Comparison of ENCODE assay signal across 1 cellular context in the genomic region with DNA sequence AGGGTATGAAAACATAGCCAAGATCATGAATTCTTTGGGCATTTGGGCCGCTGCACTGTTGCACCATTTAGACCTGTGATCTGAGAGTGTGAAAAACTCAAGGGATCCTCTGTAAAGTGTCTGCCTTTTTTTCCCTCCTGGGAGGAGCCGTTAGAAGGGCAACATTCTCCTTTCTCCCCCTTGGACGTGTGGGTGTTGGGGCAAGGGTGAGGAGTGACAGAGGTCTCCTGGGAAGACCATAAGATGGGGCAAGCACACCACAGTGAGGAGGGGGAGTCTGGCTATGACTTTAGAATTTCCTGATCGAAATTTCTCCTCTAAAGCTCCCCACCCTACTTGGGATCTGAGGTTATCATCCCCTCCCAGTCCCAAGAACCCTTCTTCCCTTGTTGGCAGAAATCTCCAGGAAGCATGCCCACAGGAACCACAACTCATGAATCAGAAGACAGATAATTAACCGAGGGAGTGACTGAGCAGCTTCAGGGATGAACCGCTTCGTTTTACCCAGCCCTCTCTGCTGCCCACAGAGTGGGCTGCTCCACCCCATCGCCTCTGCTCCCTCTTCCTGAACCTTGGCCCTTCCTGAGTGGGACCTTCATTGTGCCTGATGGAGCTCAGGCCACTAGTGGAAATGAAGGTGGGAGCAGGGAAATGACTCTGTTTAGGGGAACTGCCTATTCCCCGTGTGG.
TF ChIP-seq lines count a peak whose summit lies in the region.

No MANE protein-coding gene starts in this region.

TF ChIP-seq in K562, 482 proteins besides CTCF, POLR2A, EP300 and RAD21 (continued from another document):
- TF ChIP-seq KLF6 (CRISPR knock-in tag; IDR thresholded peaks at IDR 0.05; ENCODE audit: borderline replicate concordance), result peak; percentile 35; the same call in 1 of the 2 replicates
- TF ChIP-seq ZNF140 (CRISPR knock-in tag; IDR thresholded peaks at IDR 0.05), result no peak
- TF ChIP-seq ARID1B (IDR thresholded peaks at IDR 0.05), result peak; percentile 71
- no peak for TF ChIP-seq ERF (CRISPR knock-in tag; IDR thresholded peaks at IDR 0.05)
- TF ChIP-seq, protein P1, sequence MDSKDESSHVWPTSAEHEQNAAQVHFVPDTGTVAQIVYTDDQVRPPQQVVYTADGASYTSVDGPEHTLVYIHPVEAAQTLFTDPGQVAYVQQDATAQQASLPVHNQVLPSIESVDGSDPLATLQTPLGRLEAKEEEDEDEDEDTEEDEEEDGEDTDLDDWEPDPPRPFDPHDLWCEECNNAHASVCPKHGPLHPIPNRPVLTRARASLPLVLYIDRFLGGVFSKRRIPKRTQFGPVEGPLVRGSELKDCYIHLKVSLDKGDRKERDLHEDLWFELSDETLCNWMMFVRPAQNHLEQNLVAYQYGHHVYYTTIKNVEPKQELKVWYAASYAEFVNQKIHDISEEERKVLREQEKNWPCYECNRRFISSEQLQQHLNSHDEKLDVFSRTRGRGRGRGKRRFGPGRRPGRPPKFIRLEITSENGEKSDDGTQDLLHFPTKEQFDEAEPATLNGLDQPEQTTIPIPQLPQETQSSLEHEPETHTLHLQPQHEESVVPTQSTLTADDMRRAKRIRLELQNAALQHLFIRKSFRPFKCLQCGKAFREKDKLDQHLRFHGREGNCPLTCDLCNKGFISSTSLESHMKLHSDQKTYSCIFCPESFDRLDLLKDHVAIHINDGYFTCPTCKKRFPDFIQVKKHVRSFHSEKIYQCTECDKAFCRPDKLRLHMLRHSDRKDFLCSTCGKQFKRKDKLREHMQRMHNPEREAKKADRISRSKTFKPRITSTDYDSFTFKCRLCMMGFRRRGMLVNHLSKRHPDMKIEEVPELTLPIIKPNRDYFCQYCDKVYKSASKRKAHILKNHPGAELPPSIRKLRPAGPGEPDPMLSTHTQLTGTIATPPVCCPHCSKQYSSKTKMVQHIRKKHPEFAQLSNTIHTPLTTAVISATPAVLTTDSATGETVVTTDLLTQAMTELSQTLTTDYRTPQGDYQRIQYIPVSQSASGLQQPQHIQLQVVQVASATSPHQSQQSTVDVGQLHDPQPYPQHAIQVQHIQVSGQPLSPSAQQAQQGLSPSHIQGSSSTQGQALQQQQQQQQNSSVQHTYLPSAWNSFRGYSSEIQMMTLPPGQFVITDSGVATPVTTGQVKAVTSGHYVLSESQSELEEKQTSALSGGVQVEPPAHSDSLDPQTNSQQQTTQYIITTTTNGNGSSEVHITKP (IDR thresholded peaks at IDR 0.05; ENCODE audit: partially characterized antibody), result peak; percentile 65
- no peak for TF ChIP-seq ZNF124 (CRISPR knock-in tag; IDR thresholded peaks at IDR 0.05)
- no peak for TF ChIP-seq ZNF263 (CRISPR knock-in tag; IDR thresholded peaks at IDR 0.05; ENCODE audit: borderline replicate concordance)
- no peak for TF ChIP-seq KDM5B (IDR thresholded peaks at IDR 0.05; ENCODE audit: insufficient replicate concordance, low read depth, low read length)
- TF ChIP-seq NFE2 (IDR thresholded peaks at IDR 0.05; ENCODE audit: low read depth), result peak; percentile 83
- peak; percentile 70 to 75 for TF ChIP-seq KDM1A (IDR thresholded peaks at IDR 0.05)
- no peak for TF ChIP-seq SRSF3 (IDR thresholded peaks at IDR 0.05; ENCODE audit: insufficient read depth, low read length)
- TF ChIP-seq, protein P2, sequence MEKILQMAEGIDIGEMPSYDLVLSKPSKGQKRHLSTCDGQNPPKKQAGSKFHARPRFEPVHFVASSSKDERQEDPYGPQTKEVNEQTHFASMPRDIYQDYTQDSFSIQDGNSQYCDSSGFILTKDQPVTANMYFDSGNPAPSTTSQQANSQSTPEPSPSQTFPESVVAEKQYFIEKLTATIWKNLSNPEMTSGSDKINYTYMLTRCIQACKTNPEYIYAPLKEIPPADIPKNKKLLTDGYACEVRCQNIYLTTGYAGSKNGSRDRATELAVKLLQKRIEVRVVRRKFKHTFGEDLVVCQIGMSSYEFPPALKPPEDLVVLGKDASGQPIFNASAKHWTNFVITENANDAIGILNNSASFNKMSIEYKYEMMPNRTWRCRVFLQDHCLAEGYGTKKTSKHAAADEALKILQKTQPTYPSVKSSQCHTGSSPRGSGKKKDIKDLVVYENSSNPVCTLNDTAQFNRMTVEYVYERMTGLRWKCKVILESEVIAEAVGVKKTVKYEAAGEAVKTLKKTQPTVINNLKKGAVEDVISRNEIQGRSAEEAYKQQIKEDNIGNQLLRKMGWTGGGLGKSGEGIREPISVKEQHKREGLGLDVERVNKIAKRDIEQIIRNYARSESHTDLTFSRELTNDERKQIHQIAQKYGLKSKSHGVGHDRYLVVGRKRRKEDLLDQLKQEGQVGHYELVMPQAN (IDR thresholded peaks at IDR 0.05; ENCODE audit: borderline replicate concordance), result no peak
- peak; percentile 28; the same call in 1 of the 2 replicates for TF ChIP-seq SP1 (CRISPR knock-in tag; IDR thresholded peaks at IDR 0.05)
- 0 out of 2 replicates have a peak, but pooled peaks have one; percentile 7 for TF ChIP-seq C11orf30 (IDR thresholded peaks at IDR 0.05; ENCODE audit: low read depth)
- TF ChIP-seq EP400 (IDR thresholded peaks at IDR 0.05), result no peak
- 0 out of 4 replicates have a peak, but pooled peaks of 1 of the 2 experiments have one; percentile 53 for TF ChIP-seq TEAD1 (CRISPR knock-in tag; IDR thresholded peaks at IDR 0.05)
- TF ChIP-seq, protein P3, sequence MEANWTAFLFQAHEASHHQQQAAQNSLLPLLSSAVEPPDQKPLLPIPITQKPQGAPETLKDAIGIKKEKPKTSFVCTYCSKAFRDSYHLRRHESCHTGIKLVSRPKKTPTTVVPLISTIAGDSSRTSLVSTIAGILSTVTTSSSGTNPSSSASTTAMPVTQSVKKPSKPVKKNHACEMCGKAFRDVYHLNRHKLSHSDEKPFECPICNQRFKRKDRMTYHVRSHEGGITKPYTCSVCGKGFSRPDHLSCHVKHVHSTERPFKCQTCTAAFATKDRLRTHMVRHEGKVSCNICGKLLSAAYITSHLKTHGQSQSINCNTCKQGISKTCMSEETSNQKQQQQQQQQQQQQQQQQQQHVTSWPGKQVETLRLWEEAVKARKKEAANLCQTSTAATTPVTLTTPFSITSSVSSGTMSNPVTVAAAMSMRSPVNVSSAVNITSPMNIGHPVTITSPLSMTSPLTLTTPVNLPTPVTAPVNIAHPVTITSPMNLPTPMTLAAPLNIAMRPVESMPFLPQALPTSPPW (CRISPR knock-in tag; IDR thresholded peaks at IDR 0.05), result peak; percentile 58
- TF ChIP-seq JUNB (CRISPR knock-in tag; conservative IDR thresholded peaks at IDR 0.05), result no peak
- peak; percentile 18; the same call in 1 of the 2 replicates for TF ChIP-seq CEBPG (CRISPR knock-in tag; IDR thresholded peaks at IDR 0.05)
- no peak; a peak in 1 of 4 replicates for TF ChIP-seq CEBPG (tag; conservative IDR thresholded peaks at IDR 0.05 in 1 of 2, IDR thresholded peaks at IDR 0.05 in 1 of 2)
- TF ChIP-seq, protein P4, sequence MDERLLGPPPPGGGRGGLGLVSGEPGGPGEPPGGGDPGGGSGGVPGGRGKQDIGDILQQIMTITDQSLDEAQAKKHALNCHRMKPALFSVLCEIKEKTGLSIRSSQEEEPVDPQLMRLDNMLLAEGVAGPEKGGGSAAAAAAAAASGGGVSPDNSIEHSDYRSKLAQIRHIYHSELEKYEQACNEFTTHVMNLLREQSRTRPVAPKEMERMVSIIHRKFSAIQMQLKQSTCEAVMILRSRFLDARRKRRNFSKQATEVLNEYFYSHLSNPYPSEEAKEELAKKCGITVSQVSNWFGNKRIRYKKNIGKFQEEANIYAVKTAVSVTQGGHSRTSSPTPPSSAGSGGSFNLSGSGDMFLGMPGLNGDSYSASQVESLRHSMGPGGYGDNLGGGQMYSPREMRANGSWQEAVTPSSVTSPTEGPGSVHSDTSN (CRISPR knock-in tag; IDR thresholded peaks at IDR 0.05; ENCODE audit: low read depth), result no peak
- TF ChIP-seq, protein P4 (tag; conservative IDR thresholded peaks at IDR 0.05; ENCODE audit: low read depth), result 0 out of 2 replicates have a peak, but pooled peaks have one; percentile 38
- peak; percentile 39; the same call in 1 of the 2 replicates for TF ChIP-seq ZBTB7A (IDR thresholded peaks at IDR 0.05; ENCODE audit: borderline replicate concordance, control insufficient read depth, low read depth, low read length)
- no peak for TF ChIP-seq NR4A1 (CRISPR knock-in tag; IDR thresholded peaks at IDR 0.05)
- peak; percentile 28; the same call in 1 of the 2 replicates for TF ChIP-seq NR4A1 (tag; IDR thresholded peaks at IDR 0.05)
- TF ChIP-seq CBX8 (IDR thresholded peaks at IDR 0.05; ENCODE audit: borderline replicate concordance, extremely low read depth, low read depth, low read length, poor library complexity, severe bottlenecking), result no peak
- no peak for TF ChIP-seq HDAC6 (IDR thresholded peaks at IDR 0.05; ENCODE audit: low read depth, low read length)
- no peak for TF ChIP-seq ZNF561 (CRISPR knock-in tag; conservative IDR thresholded peaks at IDR 0.05)
- TF ChIP-seq, protein P5, sequence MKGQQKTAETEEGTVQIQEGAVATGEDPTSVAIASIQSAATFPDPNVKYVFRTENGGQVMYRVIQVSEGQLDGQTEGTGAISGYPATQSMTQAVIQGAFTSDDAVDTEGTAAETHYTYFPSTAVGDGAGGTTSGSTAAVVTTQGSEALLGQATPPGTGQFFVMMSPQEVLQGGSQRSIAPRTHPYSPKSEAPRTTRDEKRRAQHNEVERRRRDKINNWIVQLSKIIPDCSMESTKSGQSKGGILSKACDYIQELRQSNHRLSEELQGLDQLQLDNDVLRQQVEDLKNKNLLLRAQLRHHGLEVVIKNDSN (CRISPR knock-in tag; IDR thresholded peaks at IDR 0.05), result no peak
- TF ChIP-seq, protein P6, sequence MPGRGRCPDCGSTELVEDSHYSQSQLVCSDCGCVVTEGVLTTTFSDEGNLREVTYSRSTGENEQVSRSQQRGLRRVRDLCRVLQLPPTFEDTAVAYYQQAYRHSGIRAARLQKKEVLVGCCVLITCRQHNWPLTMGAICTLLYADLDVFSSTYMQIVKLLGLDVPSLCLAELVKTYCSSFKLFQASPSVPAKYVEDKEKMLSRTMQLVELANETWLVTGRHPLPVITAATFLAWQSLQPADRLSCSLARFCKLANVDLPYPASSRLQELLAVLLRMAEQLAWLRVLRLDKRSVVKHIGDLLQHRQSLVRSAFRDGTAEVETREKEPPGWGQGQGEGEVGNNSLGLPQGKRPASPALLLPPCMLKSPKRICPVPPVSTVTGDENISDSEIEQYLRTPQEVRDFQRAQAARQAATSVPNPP (IDR thresholded peaks at IDR 0.05; ENCODE audit: borderline replicate concordance, insufficient read depth, insufficient read length), result no peak
- no peak for TF ChIP-seq ZNF695 (CRISPR knock-in tag; IDR thresholded peaks at IDR 0.05)
- TF ChIP-seq WHSC1 (IDR thresholded peaks at IDR 0.05; ENCODE audit: low read length), result no peak
- TF ChIP-seq CCAR2 (IDR thresholded peaks at IDR 0.05; ENCODE audit: low read depth, low read length), result no peak
- TF ChIP-seq GTF2E2 (tag; IDR thresholded peaks at IDR 0.05), result no peak
- TF ChIP-seq DACH1 (IDR thresholded peaks at IDR 0.05; ENCODE audit: partially characterized antibody), result peak; percentile 36
TF ChIP-seq in K562: peak in this region for 57.
